17 cellular contexts compared by ENCODE assay signal in the genomic region with DNA sequence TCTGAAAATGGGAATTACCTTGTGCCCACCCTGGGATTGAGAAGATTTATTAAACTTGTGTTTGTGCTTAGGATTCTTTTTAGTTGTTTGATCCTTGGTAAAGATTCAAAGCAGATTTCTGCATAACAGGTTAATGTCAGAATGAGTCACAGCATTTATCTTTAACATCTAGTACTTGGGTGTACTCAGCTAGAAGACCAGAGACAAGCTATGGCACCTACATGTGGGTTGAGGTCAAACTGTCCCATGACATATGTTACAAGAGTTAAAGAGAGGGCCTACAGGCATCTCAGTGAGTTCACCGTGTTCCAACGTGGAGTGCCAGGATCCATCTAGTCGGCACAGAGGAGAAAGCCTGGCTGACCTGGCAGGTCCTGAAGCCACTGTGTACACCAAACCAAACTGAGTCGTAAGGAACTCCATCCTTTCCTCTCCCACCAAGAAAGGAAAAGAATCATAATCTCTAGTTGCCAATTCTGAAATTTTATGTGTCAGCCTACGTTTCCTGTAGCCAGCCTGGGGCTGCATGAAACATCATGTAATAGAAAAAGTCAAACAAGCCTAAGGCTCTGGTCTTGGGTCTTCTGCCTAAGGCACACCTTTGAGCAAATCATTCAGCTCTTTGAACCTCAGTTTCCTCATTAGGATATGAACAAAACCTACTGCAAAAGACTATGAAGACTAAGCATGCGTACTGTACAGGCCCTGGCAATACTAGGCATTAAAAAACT.
A peak's percentile ranks its signal among the peaks of the same experiment; 100 is the strongest.
DNase-seq lines count a peak whose midpoint lies in the region; ATAC-seq, FAIRE-seq and TF ChIP-seq lines count a peak whose summit lies in the region.
"Had no signal": no experiment of that assay in that cellular context is flagged by ENCODE, and none has a peak within 500 bp of the region (broad histone marks: within the 10 kb centered on the region; RNA-seq: fewer than 3 reads in every experiment).

No MANE protein-coding gene starts in this region.

- no peak for TF ChIP-seq POLR2A in endothelial cell of umbilical vein (IDR thresholded peaks at IDR 0.05; ENCODE audit: low read depth, low read length)

- H4K20me1 ChIP-seq in endothelial cell of umbilical vein (replicated peaks; ENCODE audit: control insufficient read depth, extremely low read depth, insufficient read depth, low read length), result no peaks in the 10 kb centered on the region

- peaks cover 20% of the 10 kb centered on the region for H3K4me1 Mint-ChIP-seq in T-helper 1 cell treated with Interleukin-12 subunit alpha and Interleukin-12 subunit beta and Interleukin-4 antibody, amounts not matched to agents 30 μg/mL and 1 μg/mL, for 36 hours (ENCODE audit: low read depth)

- peak overlapping the region; percentile 47 for H3K27ac Mint-ChIP-seq in T-helper 1 cell treated with Interleukin-12 subunit alpha and Interleukin-12 subunit beta and Interleukin-4 antibody, amounts not matched to agents 30 μg/mL and 1 μg/mL, for 36 hours

- H3K36me3 ChIP-seq in endothelial cell of umbilical vein (ENCODE audit: control insufficient read depth in 2 of 2, extremely low read depth in 1 of 2, insufficient read depth in 2 of 2, low read length in 2 of 2), result no peaks in the 10 kb centered on the region
- H3K36me3 ChIP-seq in thoracic aorta, result no peaks in the 10 kb centered on the region

- H3K9me3 Mint-ChIP-seq in T-helper 1 cell treated with Interleukin-12 subunit alpha and Interleukin-12 subunit beta and Interleukin-4 antibody, amounts not matched to agents 30 μg/mL and 1 μg/mL, for 36 hours, result no peaks in the 10 kb centered on the region
- H3K9me3 Mint-ChIP-seq: naive thymus-derived CD8-positive, alpha-beta T cell had no signal

- no peak for FAIRE-seq in endothelial cell of umbilical vein (lab: Jason Lieb, UNC)

- H3K4me1 ChIP-seq in endothelial cell of umbilical vein (ENCODE audit: control insufficient read depth, extremely low read depth, insufficient read depth, low read length) (peaks cover 6% of the 10 kb centered on the region), thoracic aorta (ENCODE audit: control insufficient read depth in 1 of 2, low read depth in 2 of 2) (peaks cover 33 to 66% of the 10 kb centered on the region in 2 donors)
- H3K4me1 ChIP-seq: adrenal gland had no signal

- intact Hi-C loops in endothelial cell of umbilical vein (cut with micrococcal nuclease), result no loop called here

- H3K27ac ChIP-seq in endothelial cell of umbilical vein (ENCODE audit: insufficient read depth, low read depth, low read length), result no peak overlapping the region
- peak overlapping the region; percentile 64 to 77 for H3K27ac ChIP-seq in thoracic aorta
- H3K27ac ChIP-seq: adrenal gland had no signal

- no peaks in the 10 kb centered on the region for H3K27me3 Mint-ChIP-seq in T-helper 1 cell treated with Interleukin-12 subunit alpha and Interleukin-12 subunit beta and Interleukin-4 antibody, amounts not matched to agents 30 μg/mL and 1 μg/mL, for 36 hours (ENCODE audit: low read depth)
- H3K27me3 Mint-ChIP-seq: naive thymus-derived CD8-positive, alpha-beta T cell had no signal

- no peak for ATAC-seq in thoracic aorta (ENCODE audit: insufficient number of reproducible peaks, low FRiP score, low read depth)
- ATAC-seq in GM19328 (IDR thresholded peaks at IDR 0.05; ENCODE audit: unreplicated experiment), result no peak
- ATAC-seq: naive thymus-derived CD8-positive, alpha-beta T cell had no signal

- H3K9ac ChIP-seq in endothelial cell of umbilical vein (replicated peaks; ENCODE audit: extremely low read depth, insufficient read depth, low read length), result no peak overlapping the region

- BruUV-seq in endothelial cell of umbilical vein (replicated peaks; lab: Mats Ljungman, UMichigan), result no TSS peak

- TF ChIP-seq CTCF in endothelial cell of umbilical vein (IDR thresholded peaks at IDR 0.05; ENCODE audit: extremely low read depth in 1 of 2, insufficient read depth in 1 of 2, low read depth in 1 of 2, low read length in 2 of 2) (no peak), thoracic aorta (IDR thresholded peaks at IDR 0.05) (no peak)

- CTCF ChIA-PET in endothelial cell of umbilical vein (lab: Charles Lee), result interaction anchor here (0.8 to 1.4 kb wide), 3 partner anchors 13 to 57 kb away, joined by 3 to 5 read pairs (median 3); no protein-coding TSS in a partner anchor

- dilution Hi-C loops in endothelial cell of umbilical vein (cut with MboI; ENCODE audit: extremely low pct_ligation_motif_present, low sequenced_read_pairs), result no loop called here

- POLR2A ChIA-PET in endothelial cell of umbilical vein (lab: Charles Lee), result no interaction called here

- H3K9me3 ChIP-seq in endothelial cell of umbilical vein (replicated peaks; ENCODE audit: control insufficient read depth, insufficient read depth, low read length), result no peaks in the 10 kb centered on the region
- no peaks in the 10 kb centered on the region for H3K9me3 ChIP-seq in thoracic aorta
- H3K9me3 ChIP-seq: adrenal gland had no signal

- no peak overlapping the region for H3K4me3 Mint-ChIP-seq in T-helper 1 cell treated with Interleukin-12 subunit alpha and Interleukin-12 subunit beta and Interleukin-4 antibody, amounts not matched to agents 30 μg/mL and 1 μg/mL, for 36 hours
- H3K4me3 Mint-ChIP-seq: naive thymus-derived CD8-positive, alpha-beta T cell had no signal

- peaks cover 7% of the 10 kb centered on the region for H3K36me3 Mint-ChIP-seq in T-helper 1 cell treated with Interleukin-12 subunit alpha and Interleukin-12 subunit beta and Interleukin-4 antibody, amounts not matched to agents 30 μg/mL and 1 μg/mL, for 36 hours (ENCODE audit: low read depth)

- H3K9me1 ChIP-seq in endothelial cell of umbilical vein (replicated peaks; ENCODE audit: control insufficient read depth, extremely low read depth, insufficient read depth, low read length), result no peaks in the 10 kb centered on the region

- no peak overlapping the region for H2AFZ ChIP-seq in endothelial cell of umbilical vein (ENCODE audit: low read depth, low read length)

- no peak overlapping the region for H3K4me3 ChIP-seq in endothelial cell of umbilical vein (replicated peaks in 1 of 3; ENCODE audit: insufficient read depth in 1 of 3, low read depth in 1 of 3, low read length in 3 of 3)
- no peak overlapping the region for H3K4me3 ChIP-seq in thoracic aorta
- H3K4me3 ChIP-seq: adrenal gland had no signal

- DNase-seq in stimulated activated CD4-positive, alpha-beta T cell treated with anti-CD3 and anti-CD28 coated beads, Interleukin-15, amount 100 ng/mL, for 24 hours, result peak; percentile 17
- DNase-seq in stimulated activated CD4-positive, alpha-beta T cell treated with anti-CD3 and anti-CD28 coated beads, Interleukin-4, amount 100 ng/mL, for 1 hour, result no peak
- DNase-seq in endothelial cell of umbilical vein (ENCODE audit: low read depth, low spot score), result peak; percentile 9
- DNase-seq in thoracic aorta (ENCODE audit: low spot score), result no peak
- DNase-seq in foreskin melanocyte, result no peak
- DNase-seq in NCI-H526 (lab: John Stamatoyannopoulos, UW), result no peak
- DNase-seq: adrenal gland; DMS153; KG1; naive thymus-derived CD8-positive, alpha-beta T cell; NCI-H1436; posterior cingulate gyrus; SIG-M5; substantia nigra; T1000 had no signal

- no peak overlapping the region for H3K4me2 ChIP-seq in endothelial cell of umbilical vein (ENCODE audit: insufficient read depth, low read length)

- no peaks in the 10 kb centered on the region for H3K79me2 ChIP-seq in endothelial cell of umbilical vein (ENCODE audit: control insufficient read depth, insufficient read depth, low read length)

- H3K27me3 ChIP-seq in endothelial cell of umbilical vein (ENCODE audit: control insufficient read depth in 2 of 2, insufficient read depth in 2 of 2, low read length in 2 of 2) (no peaks in the 10 kb centered on the region), thoracic aorta (replicated peaks; ENCODE audit: insufficient read depth) (no peaks in the 10 kb centered on the region)
- H3K27me3 ChIP-seq: adrenal gland had no signal

TF ChIP-seq in endothelial cell of umbilical vein, 7 proteins besides CTCF, POLR2A, EP300 and RAD21:
- no peak for TF ChIP-seq MYC (IDR thresholded peaks at IDR 0.05; ENCODE audit: low read depth, low read length)
- TF ChIP-seq EZH2 (IDR thresholded peaks at IDR 0.05; ENCODE audit: borderline replicate concordance, low read depth, low read length, severe bottlenecking), result no peak
- no peak for TF ChIP-seq POLR2AphosphoS5 (IDR thresholded peaks at IDR 0.05; ENCODE audit: insufficient read depth, low read depth, low read length)
- TF ChIP-seq GATA2 (IDR thresholded peaks at IDR 0.05; ENCODE audit: insufficient read depth, insufficient read length, low read depth, low read length), result peak; percentile 75
- TF ChIP-seq, protein P1, sequence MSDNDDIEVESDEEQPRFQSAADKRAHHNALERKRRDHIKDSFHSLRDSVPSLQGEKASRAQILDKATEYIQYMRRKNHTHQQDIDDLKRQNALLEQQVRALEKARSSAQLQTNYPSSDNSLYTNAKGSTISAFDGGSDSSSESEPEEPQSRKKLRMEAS (IDR thresholded peaks at IDR 0.05; ENCODE audit: insufficient read depth, insufficient read length), result no peak
- no peak for TF ChIP-seq JUN (IDR thresholded peaks at IDR 0.05; ENCODE audit: borderline replicate concordance, insufficient read depth, insufficient read length, low read depth)
- TF ChIP-seq FOS (IDR thresholded peaks at IDR 0.05; ENCODE audit: borderline replicate concordance, insufficient read depth, low read length), result peak; percentile 32

Comparison
In these comparisons a context has a peak if more than half of its experiments do, and no peak if none do; other contexts are left out.
1. DNase-seq: peak in stimulated activated CD4-positive, alpha-beta T cell treated with anti-CD3 and anti-CD28 coated beads, Interleukin-15, amount 100 ng/mL, for 24 hours (single experiment) and endothelial cell of umbilical vein (single experiment); none in stimulated activated CD4-positive, alpha-beta T cell treated with anti-CD3 and anti-CD28 coated beads, Interleukin-4, amount 100 ng/mL, for 1 hour (single experiment), thoracic aorta (single experiment), foreskin melanocyte (single experiment) and NCI-H526 (0 of 2).